ENCODE assay signal across 1 cellular context in the genomic region with DNA sequence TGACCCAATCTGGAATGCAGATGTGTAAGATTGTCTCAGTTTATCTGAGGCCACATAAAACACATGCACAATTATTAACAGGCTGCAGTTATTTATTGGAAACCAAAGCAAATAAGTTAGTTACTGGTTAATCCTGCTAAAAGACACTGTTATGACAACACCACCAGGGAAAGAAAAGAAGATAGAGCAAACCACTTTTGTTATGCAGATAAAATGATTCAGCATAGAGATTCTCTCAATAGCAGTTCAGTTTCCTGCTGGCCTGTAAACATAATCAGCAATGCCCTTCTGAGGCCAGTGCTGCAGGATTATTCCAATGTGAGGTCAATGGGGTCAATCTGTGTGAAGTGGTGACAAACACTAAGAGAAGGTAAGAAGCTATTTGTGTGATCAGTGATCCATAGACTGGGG.
TF ChIP-seq lines count a peak whose summit lies in the region.

No MANE protein-coding gene starts in this region.

TF ChIP-seq in H1, 55 proteins besides CTCF, POLR2A, EP300 and RAD21 (continued from another document):
- TF ChIP-seq, protein P1, sequence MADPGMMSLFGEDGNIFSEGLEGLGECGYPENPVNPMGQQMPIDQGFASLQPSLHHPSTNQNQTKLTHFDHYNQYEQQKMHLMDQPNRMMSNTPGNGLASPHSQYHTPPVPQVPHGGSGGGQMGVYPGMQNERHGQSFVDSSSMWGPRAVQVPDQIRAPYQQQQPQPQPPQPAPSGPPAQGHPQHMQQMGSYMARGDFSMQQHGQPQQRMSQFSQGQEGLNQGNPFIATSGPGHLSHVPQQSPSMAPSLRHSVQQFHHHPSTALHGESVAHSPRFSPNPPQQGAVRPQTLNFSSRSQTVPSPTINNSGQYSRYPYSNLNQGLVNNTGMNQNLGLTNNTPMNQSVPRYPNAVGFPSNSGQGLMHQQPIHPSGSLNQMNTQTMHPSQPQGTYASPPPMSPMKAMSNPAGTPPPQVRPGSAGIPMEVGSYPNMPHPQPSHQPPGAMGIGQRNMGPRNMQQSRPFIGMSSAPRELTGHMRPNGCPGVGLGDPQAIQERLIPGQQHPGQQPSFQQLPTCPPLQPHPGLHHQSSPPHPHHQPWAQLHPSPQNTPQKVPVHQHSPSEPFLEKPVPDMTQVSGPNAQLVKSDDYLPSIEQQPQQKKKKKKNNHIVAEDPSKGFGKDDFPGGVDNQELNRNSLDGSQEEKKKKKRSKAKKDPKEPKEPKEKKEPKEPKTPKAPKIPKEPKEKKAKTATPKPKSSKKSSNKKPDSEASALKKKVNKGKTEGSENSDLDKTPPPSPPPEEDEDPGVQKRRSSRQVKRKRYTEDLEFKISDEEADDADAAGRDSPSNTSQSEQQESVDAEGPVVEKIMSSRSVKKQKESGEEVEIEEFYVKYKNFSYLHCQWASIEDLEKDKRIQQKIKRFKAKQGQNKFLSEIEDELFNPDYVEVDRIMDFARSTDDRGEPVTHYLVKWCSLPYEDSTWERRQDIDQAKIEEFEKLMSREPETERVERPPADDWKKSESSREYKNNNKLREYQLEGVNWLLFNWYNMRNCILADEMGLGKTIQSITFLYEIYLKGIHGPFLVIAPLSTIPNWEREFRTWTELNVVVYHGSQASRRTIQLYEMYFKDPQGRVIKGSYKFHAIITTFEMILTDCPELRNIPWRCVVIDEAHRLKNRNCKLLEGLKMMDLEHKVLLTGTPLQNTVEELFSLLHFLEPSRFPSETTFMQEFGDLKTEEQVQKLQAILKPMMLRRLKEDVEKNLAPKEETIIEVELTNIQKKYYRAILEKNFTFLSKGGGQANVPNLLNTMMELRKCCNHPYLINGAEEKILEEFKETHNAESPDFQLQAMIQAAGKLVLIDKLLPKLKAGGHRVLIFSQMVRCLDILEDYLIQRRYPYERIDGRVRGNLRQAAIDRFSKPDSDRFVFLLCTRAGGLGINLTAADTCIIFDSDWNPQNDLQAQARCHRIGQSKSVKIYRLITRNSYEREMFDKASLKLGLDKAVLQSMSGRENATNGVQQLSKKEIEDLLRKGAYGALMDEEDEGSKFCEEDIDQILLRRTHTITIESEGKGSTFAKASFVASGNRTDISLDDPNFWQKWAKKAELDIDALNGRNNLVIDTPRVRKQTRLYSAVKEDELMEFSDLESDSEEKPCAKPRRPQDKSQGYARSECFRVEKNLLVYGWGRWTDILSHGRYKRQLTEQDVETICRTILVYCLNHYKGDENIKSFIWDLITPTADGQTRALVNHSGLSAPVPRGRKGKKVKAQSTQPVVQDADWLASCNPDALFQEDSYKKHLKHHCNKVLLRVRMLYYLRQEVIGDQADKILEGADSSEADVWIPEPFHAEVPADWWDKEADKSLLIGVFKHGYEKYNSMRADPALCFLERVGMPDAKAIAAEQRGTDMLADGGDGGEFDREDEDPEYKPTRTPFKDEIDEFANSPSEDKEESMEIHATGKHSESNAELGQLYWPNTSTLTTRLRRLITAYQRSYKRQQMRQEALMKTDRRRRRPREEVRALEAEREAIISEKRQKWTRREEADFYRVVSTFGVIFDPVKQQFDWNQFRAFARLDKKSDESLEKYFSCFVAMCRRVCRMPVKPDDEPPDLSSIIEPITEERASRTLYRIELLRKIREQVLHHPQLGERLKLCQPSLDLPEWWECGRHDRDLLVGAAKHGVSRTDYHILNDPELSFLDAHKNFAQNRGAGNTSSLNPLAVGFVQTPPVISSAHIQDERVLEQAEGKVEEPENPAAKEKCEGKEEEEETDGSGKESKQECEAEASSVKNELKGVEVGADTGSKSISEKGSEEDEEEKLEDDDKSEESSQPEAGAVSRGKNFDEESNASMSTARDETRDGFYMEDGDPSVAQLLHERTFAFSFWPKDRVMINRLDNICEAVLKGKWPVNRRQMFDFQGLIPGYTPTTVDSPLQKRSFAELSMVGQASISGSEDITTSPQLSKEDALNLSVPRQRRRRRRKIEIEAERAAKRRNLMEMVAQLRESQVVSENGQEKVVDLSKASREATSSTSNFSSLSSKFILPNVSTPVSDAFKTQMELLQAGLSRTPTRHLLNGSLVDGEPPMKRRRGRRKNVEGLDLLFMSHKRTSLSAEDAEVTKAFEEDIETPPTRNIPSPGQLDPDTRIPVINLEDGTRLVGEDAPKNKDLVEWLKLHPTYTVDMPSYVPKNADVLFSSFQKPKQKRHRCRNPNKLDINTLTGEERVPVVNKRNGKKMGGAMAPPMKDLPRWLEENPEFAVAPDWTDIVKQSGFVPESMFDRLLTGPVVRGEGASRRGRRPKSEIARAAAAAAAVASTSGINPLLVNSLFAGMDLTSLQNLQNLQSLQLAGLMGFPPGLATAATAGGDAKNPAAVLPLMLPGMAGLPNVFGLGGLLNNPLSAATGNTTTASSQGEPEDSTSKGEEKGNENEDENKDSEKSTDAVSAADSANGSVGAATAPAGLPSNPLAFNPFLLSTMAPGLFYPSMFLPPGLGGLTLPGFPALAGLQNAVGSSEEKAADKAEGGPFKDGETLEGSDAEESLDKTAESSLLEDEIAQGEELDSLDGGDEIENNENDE (IDR thresholded peaks at IDR 0.05; ENCODE audit: insufficient replicate concordance, low read length): peak; percentile 75
- TF ChIP-seq TCF12 (IDR thresholded peaks at IDR 0.05; ENCODE audit: low read depth, low read length) (no peak), KDM1A (IDR thresholded peaks at IDR 0.05; ENCODE audit: borderline replicate concordance, low read length) (no peak), BRCA1 (IDR thresholded peaks at IDR 0.05; ENCODE audit: low read depth, low read length) (no peak), SAP30 (IDR thresholded peaks at IDR 0.05; ENCODE audit: insufficient read depth, insufficient replicate concordance, low read length) (no peak), BACH1 (IDR thresholded peaks at IDR 0.05; ENCODE audit: low read length) (no peak), HDAC2 (IDR thresholded peaks at IDR 0.05; ENCODE audit: borderline replicate concordance in 1 of 2, low read depth in 2 of 2, low read length in 2 of 2) (peak in 1 of 2 experiments; percentile 84; a peak in 1 of 4 replicates), KDM5A (IDR thresholded peaks at IDR 0.05; ENCODE audit: low read length) (no peak), CBX8 (IDR thresholded peaks at IDR 0.05; ENCODE audit: borderline replicate concordance, low read depth, low read length) (no peak), NANOG (IDR thresholded peaks at IDR 0.05; ENCODE audit: insufficient read depth, low read depth, low read length, poor library complexity, severe bottlenecking) (peak; percentile 78), CEBPB (IDR thresholded peaks at IDR 0.05; ENCODE audit: low read depth, low read length) (no peak), CTBP2 (IDR thresholded peaks at IDR 0.05; ENCODE audit: borderline replicate concordance, insufficient read depth, insufficient read length, low read length) (no peak), RNF2 (IDR thresholded peaks at IDR 0.05; ENCODE audit: borderline replicate concordance, low read depth, low read length, missing control alignments, poor library complexity, severe bottlenecking) (no peak), CHD2 (IDR thresholded peaks at IDR 0.05; ENCODE audit: low read length) (no peak), TEAD4 (IDR thresholded peaks at IDR 0.05; ENCODE audit: low read depth, low read length) (no peak), POLR2AphosphoS5 (IDR thresholded peaks at IDR 0.05; ENCODE audit: low read depth, low read length) (no peak), SRF (IDR thresholded peaks at IDR 0.05; ENCODE audit: low read depth, low read length) (no peak), RXRA (IDR thresholded peaks at IDR 0.05; ENCODE audit: insufficient read depth, low read depth, low read length) (no peak), ASH2L (IDR thresholded peaks at IDR 0.05; ENCODE audit: low read length) (no peak), POU5F1 (IDR thresholded peaks at IDR 0.05; ENCODE audit: low read depth, low read length) (peak; percentile 55; the same call in 1 of the 2 replicates), SP1 (IDR thresholded peaks at IDR 0.05; ENCODE audit: low read depth, low read length) (peak; percentile 46; the same call in 1 of the 2 replicates), ZNF274 (IDR thresholded peaks at IDR 0.05; ENCODE audit: borderline replicate concordance, extremely low read depth, low read length) (no peak), JUND (IDR thresholded peaks at IDR 0.05; ENCODE audit: low read length) (peak; percentile 44; the same call in 1 of the 2 replicates), NRF1 (IDR thresholded peaks at IDR 0.05; ENCODE audit: low read depth, low read length) (no peak), GABPA (IDR thresholded peaks at IDR 0.05; ENCODE audit: borderline replicate concordance, insufficient read depth, low read length) (no peak), SIRT6 (IDR thresholded peaks at IDR 0.05; ENCODE audit: low read length) (no peak), GTF2F1 (IDR thresholded peaks at IDR 0.05; ENCODE audit: borderline replicate concordance, low read depth, low read length) (no peak), BCL11A (IDR thresholded peaks at IDR 0.05; ENCODE audit: low read depth in 2 of 2, low read length in 2 of 2) (no peak), TAF7 (optimal IDR thresholded peaks at IDR 0.05; ENCODE audit: borderline replicate concordance, low read depth, low read length) (no peak), RBBP5 (IDR thresholded peaks at IDR 0.05; ENCODE audit: borderline replicate concordance, low read depth, low read length) (no peak), EZH2 (IDR thresholded peaks at IDR 0.05; ENCODE audit: low read depth, low read length, severe bottlenecking) (no peak), SIX5 (IDR thresholded peaks at IDR 0.05; ENCODE audit: low read depth, low read length) (no peak), FOSL1 (IDR thresholded peaks at IDR 0.05; ENCODE audit: insufficient read depth, low read depth, low read length) (no peak), SP2 (IDR thresholded peaks at IDR 0.05; ENCODE audit: low read length) (no peak), CHD1 (IDR thresholded peaks at IDR 0.05; ENCODE audit: low read depth, low read length) (no peak), YY1 (IDR thresholded peaks at IDR 0.05; ENCODE audit: low read depth, low read length) (no peak), HDAC6 (IDR thresholded peaks at IDR 0.05; ENCODE audit: low read depth, low read length) (no peak), KDM4A (IDR thresholded peaks at IDR 0.05; ENCODE audit: low read depth, low read length, severe bottlenecking) (no peak)
- TF ChIP-seq, protein P2, sequence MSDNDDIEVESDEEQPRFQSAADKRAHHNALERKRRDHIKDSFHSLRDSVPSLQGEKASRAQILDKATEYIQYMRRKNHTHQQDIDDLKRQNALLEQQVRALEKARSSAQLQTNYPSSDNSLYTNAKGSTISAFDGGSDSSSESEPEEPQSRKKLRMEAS (IDR thresholded peaks at IDR 0.05): no peak
- TF ChIP-seq, protein P3, sequence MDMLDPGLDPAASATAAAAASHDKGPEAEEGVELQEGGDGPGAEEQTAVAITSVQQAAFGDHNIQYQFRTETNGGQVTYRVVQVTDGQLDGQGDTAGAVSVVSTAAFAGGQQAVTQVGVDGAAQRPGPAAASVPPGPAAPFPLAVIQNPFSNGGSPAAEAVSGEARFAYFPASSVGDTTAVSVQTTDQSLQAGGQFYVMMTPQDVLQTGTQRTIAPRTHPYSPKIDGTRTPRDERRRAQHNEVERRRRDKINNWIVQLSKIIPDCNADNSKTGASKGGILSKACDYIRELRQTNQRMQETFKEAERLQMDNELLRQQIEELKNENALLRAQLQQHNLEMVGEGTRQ (IDR thresholded peaks at IDR 0.05; ENCODE audit: low read length): no peak
- TF ChIP-seq, protein P4, sequence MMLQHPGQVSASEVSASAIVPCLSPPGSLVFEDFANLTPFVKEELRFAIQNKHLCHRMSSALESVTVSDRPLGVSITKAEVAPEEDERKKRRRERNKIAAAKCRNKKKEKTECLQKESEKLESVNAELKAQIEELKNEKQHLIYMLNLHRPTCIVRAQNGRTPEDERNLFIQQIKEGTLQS (IDR thresholded peaks at IDR 0.05; ENCODE audit: insufficient read depth, low read depth, low read length): no peak
